In genomic region chr19:30669329-30670010, GRCh38 we compare ENCODE assay signal across 8 cellular contexts.
A peak's percentile ranks its signal among the peaks of the same experiment; 100 is the strongest.
DNase-seq lines count a peak whose midpoint lies in the region; ATAC-seq, FAIRE-seq and TF ChIP-seq lines count a peak whose summit lies in the region.

No MANE protein-coding gene starts in this region.

- no peak overlapping the region for H3K27ac ChIP-seq in BLaER1
- H3K27ac ChIP-seq in SJCRH30, result no peak overlapping the region
- no peak overlapping the region for H3K27ac ChIP-seq in small intestine (ENCODE audit: low read depth in 1 of 2, low read length in 1 of 2)

- FAIRE-seq in H54 (lab: Jason Lieb, UNC) (no peak), small intestine (lab: Jason Lieb, UNC) (no peak)

- peak overlapping the region; percentile 69 for H3K4me2 ChIP-seq in BLaER1

- ATAC-seq in HG02571 (IDR thresholded peaks at IDR 0.05; ENCODE audit: unreplicated experiment), result no peak

- no peak overlapping the region for H3K9ac ChIP-seq in BLaER1

- H3K4me1 ChIP-seq in BLaER1 (peaks cover 12% of the 10 kb centered on the region), SJCRH30 (peaks cover 20% of the 10 kb centered on the region), small intestine (ENCODE audit: control insufficient read depth in 2 of 2, insufficient read depth in 1 of 2, low read depth in 1 of 2, low read length in 1 of 2) (no peaks in the 10 kb centered on the region)

- DNase-seq in H54 (ENCODE audit: insufficient read length, low spot score) (peak; percentile 53), SJCRH30 (peak; percentile 82 to 92), amniotic stem cell (lab: John Stamatoyannopoulos, UW) (peak; percentile 9), hippocampal formation (lab: John Stamatoyannopoulos, UW) (peak; percentile 16 to 49), small intestine (peak; percentile 27), NCI-H2029 (lab: John Stamatoyannopoulos, UW) (no peak)

- no peaks in the 10 kb centered on the region for H4K20me1 ChIP-seq in BLaER1

- TF ChIP-seq POLR2A in H54 (IDR thresholded peaks at IDR 0.05; ENCODE audit: low read depth, low read length), result no peak

- H3K36me3 ChIP-seq in BLaER1 (no peaks in the 10 kb centered on the region), SJCRH30 (no peaks in the 10 kb centered on the region), small intestine (ENCODE audit: control insufficient read depth in 2 of 2, insufficient read depth in 2 of 2, low read length in 2 of 2) (no peaks in the 10 kb centered on the region)

- 0 out of 2 replicates have a peak overlapping the region, but pooled peaks have one; percentile 31 for H3K4me3 ChIP-seq in BLaER1
- H3K4me3 ChIP-seq in SJCRH30, result peak overlapping the region; percentile 51
- no peak overlapping the region for H3K4me3 ChIP-seq in small intestine (ENCODE audit: low read depth in 1 of 2, low read length in 2 of 2)

- H3K27me3 ChIP-seq in BLaER1 (no peaks in the 10 kb centered on the region), SJCRH30 (no peaks in the 10 kb centered on the region), small intestine (ENCODE audit: control insufficient read depth in 2 of 2, insufficient read depth in 2 of 2, low read length in 2 of 2) (no peaks in the 10 kb centered on the region)

- 24 to 28% (median 26%) methylated on average over 25 of the region's 25 CpGs for WGBS in small intestine, 3 donors

- H3K9me3 ChIP-seq in BLaER1 (no peaks in the 10 kb centered on the region), SJCRH30 (replicated peaks) (no peaks in the 10 kb centered on the region), small intestine (ENCODE audit: control insufficient read depth, low read depth) (no peaks in the 10 kb centered on the region)

Comparison
In these comparisons a context has a peak if more than half of its experiments do, and no peak if none do; other contexts are left out.
1. H3K4me3 ChIP-seq: peak in BLaER1 (single experiment) and SJCRH30 (single experiment); none in small intestine (0 of 2).